Comparison of ENCODE assay signal across 16 cellular contexts in genomic region chr2:11187083-11187619, GRCh38. TPM values are rescaled to one million over a fixed set of nuclear protein-coding genes. Genes with fewer than 3 reads are reported as not detected.
A peak's percentile ranks its signal among the peaks of the same experiment; 100 is the strongest.
DNase-seq lines count a peak whose midpoint lies in the region; ATAC-seq and TF ChIP-seq lines count a peak whose summit lies in the region.
"Had no signal": no experiment of that assay in that cellular context is flagged by ENCODE, and none has a peak within 500 bp of the region (broad histone marks: within the 10 kb centered on the region; RNA-seq: fewer than 3 reads in every experiment).

No MANE protein-coding gene starts in this region.

- TF ChIP-seq CTCF in CD14-positive monocyte (IDR thresholded peaks at IDR 0.05) = no peak
- no peak for TF ChIP-seq CTCF in neutrophil (IDR thresholded peaks at IDR 0.05)

- intact Hi-C loops in CD14-positive monocyte (cut with micrococcal nuclease) = no loop called here

- peaks cover 13% of the 10 kb centered on the region for H3K4me1 Mint-ChIP-seq in CD14-positive monocyte
- H3K4me1 Mint-ChIP-seq in stimulated activated naive B cell treated with anti-CD40 and anti-IgM and Interleukin-4, amounts not matched to agents 10 μg/mL and 1 μg/mL and 100 μg/mL, for 72 hours = no peaks in the 10 kb centered on the region
- H3K4me1 Mint-ChIP-seq: CD4-positive, alpha-beta memory T cell had no signal

- peaks cover 48 to 59% of the 10 kb centered on the region in 2 donors for H3K36me3 Mint-ChIP-seq in CD14-positive monocyte
- peaks cover 15 to 29% of the 10 kb centered on the region in 2 donors for H3K36me3 Mint-ChIP-seq in stimulated activated naive B cell treated with anti-CD40 and anti-IgM and Interleukin-4, amounts not matched to agents 10 μg/mL and 1 μg/mL and 100 μg/mL, for 72 hours

- H3K27me3 Mint-ChIP-seq in CD14-positive monocyte (ENCODE audit: low read depth in 3 of 3) = peaks cover 0 to 1% (median 0%) of the 10 kb centered on the region in 3 donors
- H3K27me3 Mint-ChIP-seq in stimulated activated naive B cell treated with anti-CD40 and anti-IgM and Interleukin-4, amounts not matched to agents 10 μg/mL and 1 μg/mL and 100 μg/mL, for 72 hours = no peaks in the 10 kb centered on the region
- H3K27me3 Mint-ChIP-seq: CD4-positive, alpha-beta memory T cell had no signal

- H3K4me1 ChIP-seq in neutrophil (ENCODE audit: control insufficient read depth in 1 of 2, insufficient read depth in 1 of 2, low read depth in 1 of 2, low read length in 1 of 2) = peaks cover 7 to 11% of the 10 kb centered on the region in 2 experiments

- no peak overlapping the region for H3K4me3 ChIP-seq in neutrophil (ENCODE audit: low read depth in 1 of 2, low read length in 1 of 2)
- H3K4me3 ChIP-seq: heart right ventricle had no signal

- peaks cover 0 to 2% (median 0%) of the 10 kb centered on the region in 7 donors for H3K9me3 Mint-ChIP-seq in CD14-positive monocyte
- H3K9me3 Mint-ChIP-seq in stimulated activated naive B cell treated with anti-CD40 and anti-IgM and Interleukin-4, amounts not matched to agents 10 μg/mL and 1 μg/mL and 100 μg/mL, for 72 hours = no peaks in the 10 kb centered on the region
- H3K9me3 Mint-ChIP-seq: CD4-positive, alpha-beta memory T cell had no signal

- H3K27me3 ChIP-seq in neutrophil = no peaks in the 10 kb centered on the region
- H3K27me3 ChIP-seq: heart right ventricle had no signal

- H3K4me3 Mint-ChIP-seq in CD14-positive monocyte = no peak overlapping the region
- no peak overlapping the region for H3K4me3 Mint-ChIP-seq in stimulated activated naive B cell treated with anti-CD40 and anti-IgM and Interleukin-4, amounts not matched to agents 10 μg/mL and 1 μg/mL and 100 μg/mL, for 72 hours
- H3K4me3 Mint-ChIP-seq: CD4-positive, alpha-beta memory T cell had no signal

- peak overlapping the region; percentile 52 for H3K27ac ChIP-seq in neutrophil
- no peak overlapping the region for H3K27ac ChIP-seq in caudate nucleus (ENCODE audit: low read depth, low read length)
- H3K27ac ChIP-seq: heart right ventricle had no signal

- peaks cover 33% of the 10 kb centered on the region for H3K36me3 ChIP-seq in neutrophil

- H3K27ac Mint-ChIP-seq in CD14-positive monocyte = peak overlapping the region in 6 of 7 donors; percentile 4 to 88 (median 74)
- no peak overlapping the region for H3K27ac Mint-ChIP-seq in stimulated activated naive B cell treated with anti-CD40 and anti-IgM and Interleukin-4, amounts not matched to agents 10 μg/mL and 1 μg/mL and 100 μg/mL, for 72 hours

- no peaks in the 10 kb centered on the region for H3K9me3 ChIP-seq in neutrophil
- H3K9me3 ChIP-seq: heart right ventricle had no signal

- no peak for ATAC-seq in stimulated activated naive B cell treated with anti-CD40 and anti-IgM and Interleukin-4, amounts not matched to agents 10 μg/mL and 1 μg/mL and 100 μg/mL, for 72 hours (replicated peaks)
- ATAC-seq: heart right ventricle, left ventricle myocardium superior had no signal

- DNase-seq in CD14-positive monocyte (ENCODE audit: low spot score) = no peak
- peak; percentile 5 for DNase-seq in MV-4-11 (lab: John Stamatoyannopoulos, UW)
- DNase-seq in dedifferentiated amniotic fluid mesenchymal stem cell (ENCODE audit: extremely low spot score) = peak; percentile 61
- no peak for DNase-seq in stimulated activated naive B cell treated with anti-CD40 and anti-IgM and Interleukin-4, amounts not matched to agents 10 μg/mL and 1 μg/mL and 100 μg/mL, for 72 hours
- no peak for DNase-seq in NCI-H1048 (lab: John Stamatoyannopoulos, UW)
- DNase-seq in NOMO-1 treated with dmso at 0.1 percent for 144 hours (lab: John Stamatoyannopoulos, UW; ENCODE audit: unreplicated experiment) = no peak
- no peak for DNase-seq in caudate nucleus (lab: John Stamatoyannopoulos, UW)
- DNase-seq: activated CD4-positive, alpha-beta T cell treated with anti-CD3 and anti-CD28 coated beads for 4 hours; CD4-positive, alpha-beta memory T cell; cerebellar nuclear complex; heart right ventricle; left ventricle myocardium superior; NCI-H2029; NK-92 treated with Interleukin-12 subunit alpha and Interleukin-12 subunit beta, amount 100 ng/mL, for 24 hours; occipital lobe had no signal

RNA-seq across cellular contexts. Expression of gene SLC66A3, which starts 31.9 kb away (rescaled TPM):
- 100 to 1,000 TPM; 169 to 188 TPM for polyA plus RNA-seq in CD14-positive monocyte

Comparison
In these comparisons a context has a peak if more than half of its experiments do, and no peak if none do; other contexts are left out.
1. DNase-seq: peak in MV-4-11 (single experiment) and dedifferentiated amniotic fluid mesenchymal stem cell (single experiment); none in CD14-positive monocyte (single experiment), stimulated activated naive B cell treated with anti-CD40 and anti-IgM and Interleukin-4, amounts not matched to agents 10 μg/mL and 1 μg/mL and 100 μg/mL, for 72 hours (single experiment), NCI-H1048 (single experiment), NOMO-1 treated with dmso at 0.1 percent for 144 hours (single experiment) and caudate nucleus (0 of 61).